In the genomic region with DNA sequence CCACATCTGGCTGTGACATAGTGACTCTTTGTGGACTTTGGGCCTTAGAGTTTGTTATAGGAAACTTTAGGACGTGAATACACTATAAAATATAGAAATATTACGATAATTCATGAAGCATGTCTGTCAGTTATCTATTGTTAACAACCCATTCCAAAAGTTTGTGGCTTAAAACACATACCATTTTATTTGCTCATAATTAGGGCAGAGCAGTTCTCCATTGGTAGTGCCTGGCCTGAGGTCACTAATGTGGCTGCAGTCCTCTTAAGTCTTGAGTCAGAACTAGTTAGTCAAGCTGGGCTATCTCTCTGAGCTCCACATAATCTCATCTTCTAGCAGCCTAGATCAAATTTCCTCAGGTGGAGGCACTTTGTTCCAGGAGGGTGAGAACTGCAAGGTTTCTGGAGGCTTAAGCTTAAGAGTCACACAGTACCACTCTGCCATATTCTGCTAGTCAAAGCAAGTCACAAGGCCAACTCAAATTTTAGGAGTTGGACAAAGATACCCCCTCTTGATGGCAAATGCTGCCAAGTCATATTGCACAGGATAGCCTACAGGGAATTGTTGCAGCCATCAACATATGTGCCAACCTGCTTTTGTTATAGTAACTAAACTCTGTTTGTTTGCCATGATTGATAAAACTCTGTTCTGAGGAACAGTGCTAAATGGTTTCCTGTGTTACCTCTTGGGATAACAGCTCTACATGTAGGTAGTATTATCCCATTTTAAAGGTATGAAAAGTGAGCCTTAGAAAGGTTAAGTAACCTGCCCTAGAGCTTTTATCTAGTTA, we compare ENCODE assay signal across 14 cellular contexts. TPM values are rescaled to one million over a fixed set of nuclear protein-coding genes. Genes with fewer than 3 reads are reported as not detected.
DNase-seq lines count a peak whose midpoint lies in the region; FAIRE-seq and TF ChIP-seq lines count a peak whose summit lies in the region.
"Had no signal": no experiment of that assay in that cellular context is flagged by ENCODE, and none has a peak within 500 bp of the region (broad histone marks: within the 10 kb centered on the region; RNA-seq: fewer than 3 reads in every experiment).

No MANE protein-coding gene starts in this region.

- peak; percentile 32 for FAIRE-seq in urothelium cell line (lab: Jason Lieb, UNC)

- H3K9me3 Mint-ChIP-seq in MCF 10A (ENCODE audit: unreplicated experiment) (no peaks in the 10 kb centered on the region), type B pancreatic cell (no peaks in the 10 kb centered on the region)
- H3K9me3 Mint-ChIP-seq: activated T-helper 17 cell treated with anti-CD3 and anti-CD28 coated beads, Interleukin-2, amount 50 U/mL, for 72 hours had no signal

- TF ChIP-seq CTCF in MCF 10A (IDR thresholded peaks at IDR 0.05; ENCODE audit: unreplicated experiment): no peak
- no peak for TF ChIP-seq CTCF in breast epithelium (IDR thresholded peaks at IDR 0.05)
- no peak for TF ChIP-seq CTCF in RWPE1 (conservative IDR thresholded peaks at IDR 0.05; ENCODE audit: low read depth)
- TF ChIP-seq CTCF in type B pancreatic cell (conservative IDR thresholded peaks at IDR 0.05): no peak

- H3K27ac ChIP-seq in breast epithelium: no peak overlapping the region
- no peak overlapping the region for H3K27ac ChIP-seq in RWPE1
- H3K27ac ChIP-seq: colonic mucosa, right lobe of liver had no signal

- intact Hi-C loops in MCF 10A (cut with micrococcal nuclease) (no loop called here), breast epithelium (cut with DNase I; ENCODE audit: low total_unique reads) (no loop called here), cardiac septum (cut with DNase I) (no loop called here)

- DNase-seq in MCF 10A (ENCODE audit: unreplicated experiment): peak; percentile 57
- DNase-seq in breast epithelium (ENCODE audit: low spot score in 2 of 2): no peak
- DNase-seq in RWPE1 (ENCODE audit: low spot score): peak; percentile 49
- peak; percentile 72 for DNase-seq in fibroblast of peridontal ligament (ENCODE audit: extremely low read depth)
- peak; percentile 17 for DNase-seq in urothelium cell line (ENCODE audit: low spot score)
- DNase-seq in type B pancreatic cell (ENCODE audit: extremely low spot score, unreplicated experiment): no peak
- DNase-seq in effector CD4-positive, alpha-beta T cell: no peak
- DNase-seq in cardiac septum (ENCODE audit: low spot score): no peak
- DNase-seq: colonic mucosa, head of caudate nucleus, NCI-H1694, right lobe of liver had no signal

- H3K27ac Mint-ChIP-seq in MCF 10A (ENCODE audit: low read depth, unreplicated experiment) (peak overlapping the region; percentile 6), type B pancreatic cell (no peak overlapping the region)
- H3K27ac Mint-ChIP-seq: activated T-helper 17 cell treated with anti-CD3 and anti-CD28 coated beads, Interleukin-2, amount 50 U/mL, for 72 hours had no signal

- no peak overlapping the region for H3K4me3 Mint-ChIP-seq in MCF 10A (ENCODE audit: unreplicated experiment)
- H3K4me3 Mint-ChIP-seq in type B pancreatic cell: no peak overlapping the region
- H3K4me3 Mint-ChIP-seq: activated T-helper 17 cell treated with anti-CD3 and anti-CD28 coated beads, Interleukin-2, amount 50 U/mL, for 72 hours had no signal

- POLR2A ChIA-PET in MCF 10A (lab: Yijun Ruan, JAX): interaction anchor here (0.6 to 1.5 kb wide), 2 partner anchors 8 to 22 kb away, joined by 3 to 4 read pairs; no protein-coding TSS in a partner anchor
- POLR2A ChIA-PET in RWPE1 (lab: Yijun Ruan, JAX; ENCODE audit: low non-redundant PET): no interaction called here

- TF ChIP-seq POLR2A in breast epithelium (IDR thresholded peaks at IDR 0.05): no peak

- H3K4me3 ChIP-seq in breast epithelium: no peak overlapping the region
- H3K4me3 ChIP-seq: colonic mucosa, right lobe of liver had no signal

- H3K4me1 Mint-ChIP-seq in MCF 10A (ENCODE audit: insufficient read depth, unreplicated experiment) (peaks cover 14% of the 10 kb centered on the region), type B pancreatic cell (ENCODE audit: unreplicated experiment) (peaks cover 32% of the 10 kb centered on the region)

- CTCF ChIA-PET in MCF 10A (lab: Yijun Ruan, JAX) (interaction anchor here (0.5 kb wide), 1 partner anchor 26 kb away, joined by 7 read pairs; no protein-coding TSS in a partner anchor), RWPE1 (lab: Yijun Ruan, JAX) (no interaction called here)

- no peaks in the 10 kb centered on the region for H3K9me3 ChIP-seq in breast epithelium
- H3K9me3 ChIP-seq: colonic mucosa, right lobe of liver had no signal

- H3K36me3 Mint-ChIP-seq in MCF 10A (ENCODE audit: insufficient read depth, unreplicated experiment) (no peaks in the 10 kb centered on the region), type B pancreatic cell (no peaks in the 10 kb centered on the region)

- H3K27me3 ChIP-seq in breast epithelium: no peaks in the 10 kb centered on the region
- H3K27me3 ChIP-seq: colonic mucosa, right lobe of liver had no signal

- H3K4me1 ChIP-seq in breast epithelium: no peaks in the 10 kb centered on the region
- H3K4me1 ChIP-seq: colonic mucosa, right lobe of liver had no signal

- H3K36me3 ChIP-seq in breast epithelium: no peaks in the 10 kb centered on the region
- H3K36me3 ChIP-seq: colonic mucosa, right lobe of liver had no signal

- H3K27me3 Mint-ChIP-seq in MCF 10A (ENCODE audit: insufficient read depth, unreplicated experiment) (no peaks in the 10 kb centered on the region), type B pancreatic cell (no peaks in the 10 kb centered on the region)
- H3K27me3 Mint-ChIP-seq: activated T-helper 17 cell treated with anti-CD3 and anti-CD28 coated beads, Interleukin-2, amount 50 U/mL, for 72 hours had no signal

- no TSS peak for BruUV-seq in MCF 10A (replicated peaks; lab: Mats Ljungman, UMichigan)

RNA-seq across cellular contexts. Expression of a gene that starts 8.7 kb away (rescaled TPM):
- total RNA-seq in MCF 10A (2022) (29.2 and 36.7 TPM in 2 replicates), breast epithelium (10 to 100 TPM; 37.4 to 56.2 (median 47.9) TPM), type B pancreatic cell (ENCODE audit: low replicate concordance) (18.6 and 19.8 TPM in 2 replicates), cardiac septum (26.4 TPM)

RNA-seq across cellular contexts. Expression of a gene that starts 8.7 kb away (rescaled TPM):
- total RNA-seq in MCF 10A (2022) (117 and 123 TPM in 2 replicates), breast epithelium (10 to 100 TPM; 61.9 to 62.9 (median 62.2) TPM), type B pancreatic cell (ENCODE audit: low replicate concordance) (48.3 and 53.0 TPM in 2 replicates), cardiac septum (74.3 TPM)

RNA-seq across cellular contexts. Expression of a gene that starts 39.9 kb away (rescaled TPM):
- total RNA-seq in MCF 10A (2022): not detected in 2 replicates
- total RNA-seq in breast epithelium: not detected
- not detected in 2 replicates for total RNA-seq in type B pancreatic cell (ENCODE audit: low replicate concordance)
- not detected for total RNA-seq in cardiac septum
- total RNA-seq: A673, colonic mucosa, right lobe of liver had no signal

RNA-seq across cellular contexts. Expression of a gene that starts 53.2 kb away (rescaled TPM):
- not detected in 2 replicates for total RNA-seq in MCF 10A (2022)
- not detected for total RNA-seq in breast epithelium
- total RNA-seq in type B pancreatic cell (ENCODE audit: low replicate concordance): not detected in 2 replicates
- not detected for total RNA-seq in cardiac septum
- total RNA-seq: A673; activated T-helper 17 cell treated with anti-CD3 and anti-CD28 coated beads, Interleukin-2, amount 50 U/mL, for 72 hours; colonic mucosa; right lobe of liver had no signal

Comparison
In these comparisons a context has a peak if more than half of its experiments do, and no peak if none do; other contexts are left out.
1. DNase-seq: peak in MCF 10A (single experiment), RWPE1 (single experiment), fibroblast of peridontal ligament (single experiment) and urothelium cell line (single experiment); none in breast epithelium (0 of 2), type B pancreatic cell (single experiment), effector CD4-positive, alpha-beta T cell (single experiment) and cardiac septum (single experiment).